ENCODE assay signal across 8 cellular contexts in the genomic region with DNA sequence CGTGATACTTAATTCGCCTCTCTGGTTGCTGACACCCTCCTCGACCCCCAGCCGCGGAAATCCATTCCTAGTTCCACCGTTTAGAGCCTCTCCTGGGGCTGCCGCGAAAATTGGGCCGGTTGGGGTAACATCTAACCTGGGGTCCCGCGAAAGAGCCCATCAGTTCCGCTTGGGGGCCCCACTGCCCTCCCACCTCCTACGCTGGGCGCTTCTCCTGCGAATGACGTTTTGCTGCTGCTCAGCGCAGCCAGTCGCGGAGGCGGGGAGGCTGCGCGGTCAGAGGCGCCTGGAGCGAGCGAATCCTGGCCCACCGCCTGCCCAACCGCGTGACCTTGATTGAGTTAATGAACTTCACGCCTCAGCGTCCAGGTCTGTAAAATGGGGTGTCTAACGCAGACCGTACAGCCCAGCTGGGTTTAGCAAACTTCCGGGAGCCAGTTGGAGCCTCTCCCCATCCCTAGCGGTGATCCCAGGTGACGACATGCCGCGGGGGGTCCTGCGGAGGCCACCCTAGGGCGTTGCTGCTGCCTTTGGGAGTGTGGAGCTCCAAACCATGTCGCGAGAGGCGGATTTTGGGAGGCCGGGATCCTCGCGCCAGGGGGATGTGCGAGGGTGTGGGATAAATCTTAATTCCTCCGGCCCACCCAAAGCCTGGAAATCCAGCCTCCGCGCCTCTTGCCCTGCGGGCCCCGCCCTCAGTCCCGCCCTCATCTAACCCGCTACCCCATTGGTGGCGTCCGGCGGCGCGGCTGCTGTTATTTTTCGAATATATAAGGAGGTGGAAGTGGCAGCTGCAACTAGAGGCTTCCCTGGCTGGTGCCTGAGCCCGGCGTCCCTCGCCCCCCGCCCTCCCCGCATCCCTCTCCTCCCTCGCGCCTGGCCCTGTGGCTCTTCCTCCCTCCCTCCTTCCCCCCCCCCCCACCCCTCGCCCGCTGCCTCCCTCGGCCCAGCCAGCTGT. TPM values are rescaled to one million over a fixed set of nuclear protein-coding genes. Genes with fewer than 3 reads are reported as not detected.
DNase-seq lines count a peak whose midpoint lies in the region; ATAC-seq and TF ChIP-seq lines count a peak whose summit lies in the region.

TSS of gene CDC25B (plus strand) at position 800 of the 958 bp plus-strand sequence. CDS start 222 bp downstream, outside the sequence.

- no peaks in the 10 kb centered on the region for H3K27me3 Mint-ChIP-seq in activated naive CD8-positive, alpha-beta T cell treated with anti-CD3 and anti-CD28 coated beads for 36 hours

- H3K36me3 Mint-ChIP-seq in activated naive CD8-positive, alpha-beta T cell treated with anti-CD3 and anti-CD28 coated beads for 36 hours = peaks cover 28% of the 10 kb centered on the region

- no peaks in the 10 kb centered on the region for H4K20me1 ChIP-seq in SU-DHL-6 (ENCODE audit: low read depth, low read length)

- H3K9ac ChIP-seq in SU-DHL-6 (ENCODE audit: low read length) (peak within 1 kb of the TSS; percentile 80), parathyroid adenoma (peak within 1 kb of the TSS; percentile 5)

- intact Hi-C loops in Right ventricle myocardium inferior (cut with DNase I) = loop anchor here (2.0 kb wide), 2 partner anchors 15 to 23 kb away; no protein-coding TSS in a partner anchor

- peak; percentile 92 for DNase-seq in GM12865 (ENCODE audit: low read depth)
- DNase-seq in NCI-H1417 (lab: John Stamatoyannopoulos, UW) = peak; percentile 96 to 98 (median 96)
- peak; percentile 91 for DNase-seq in activated naive CD8-positive, alpha-beta T cell treated with anti-CD3 and anti-CD28 coated beads for 36 hours
- DNase-seq in Right ventricle myocardium inferior (ENCODE audit: missing footprints) = peak; percentile 97
- DNase-seq in tibial nerve (ENCODE audit: low spot score in 2 of 2) = peak; percentile 96

- peaks cover 45% of the 10 kb centered on the region for H3K4me1 Mint-ChIP-seq in activated naive CD8-positive, alpha-beta T cell treated with anti-CD3 and anti-CD28 coated beads for 36 hours

- H3K4me1 ChIP-seq in parathyroid adenoma (peaks cover 10% of the 10 kb centered on the region), tibial nerve (peaks cover 0 to 51% (median 26%) of the 10 kb centered on the region in 4 donors)

- TF ChIP-seq EP300 in tibial nerve (IDR thresholded peaks at IDR 0.05) = peak; percentile 30 to 92

- TF ChIP-seq POLR2A in tibial nerve (IDR thresholded peaks at IDR 0.05) = peak in 1 of 2 donors; percentile 78

- H3K9me2 ChIP-seq in SU-DHL-6 (replicated peaks; ENCODE audit: insufficient read depth, low read length) = no peaks in the 10 kb centered on the region

- WGBS in tibial nerve, 2 donors = 1% methylated on average over 44 to 62 of the region's 69 CpGs

- TF ChIP-seq CTCF in GM12865 (IDR thresholded peaks at IDR 0.05; ENCODE audit: insufficient read depth, low read depth, low read length, missing control alignments) (peak; percentile 38), SU-DHL-6 (IDR thresholded peaks at IDR 0.05; ENCODE audit: insufficient read depth, low read length, poor library complexity, severe bottlenecking) (no peak), parathyroid adenoma (IDR thresholded peaks at IDR 0.05) (peak; percentile 34), tibial nerve (IDR thresholded peaks at IDR 0.05) (peak; percentile 28 to 96 (median 54))

- peaks cover 12% of the 10 kb centered on the region for H3K79me2 ChIP-seq in SU-DHL-6 (ENCODE audit: insufficient read depth, low read length)
- no peaks in the 10 kb centered on the region for H3K79me2 ChIP-seq in parathyroid adenoma

- no peaks in the 10 kb centered on the region for H3K9me3 Mint-ChIP-seq in activated naive CD8-positive, alpha-beta T cell treated with anti-CD3 and anti-CD28 coated beads for 36 hours

- H2AFZ ChIP-seq in SU-DHL-6 (ENCODE audit: low read depth, low read length, severe bottlenecking) (peak within 1 kb of the TSS; percentile 95), parathyroid adenoma (peak within 1 kb of the TSS; percentile 97)

- H3K9me3 ChIP-seq in SU-DHL-6 (ENCODE audit: insufficient read depth, low read length) = no peaks in the 10 kb centered on the region
- no peaks in the 10 kb centered on the region for H3K9me3 ChIP-seq in parathyroid adenoma (ENCODE audit: control insufficient read depth, low read length)
- H3K9me3 ChIP-seq in tibial nerve = no peaks in the 10 kb centered on the region

- H3K36me3 ChIP-seq in SU-DHL-6 (ENCODE audit: low read length) (no peaks in the 10 kb centered on the region), parathyroid adenoma (ENCODE audit: control insufficient read depth, insufficient read depth, low read length) (no peaks in the 10 kb centered on the region), tibial nerve (peaks cover 0 to 21% (median 3%) of the 10 kb centered on the region in 3 donors)

- peak; percentile 47 for ATAC-seq in HG02763 (IDR thresholded peaks at IDR 0.05; ENCODE audit: unreplicated experiment)
- peak; percentile 95 for ATAC-seq in Right ventricle myocardium inferior

- H3K27me3 ChIP-seq in SU-DHL-6 (ENCODE audit: low read length) (no peaks in the 10 kb centered on the region), parathyroid adenoma (ENCODE audit: control insufficient read depth, insufficient read depth, low read length) (no peaks in the 10 kb centered on the region), tibial nerve (no peaks in the 10 kb centered on the region)

- peak within 1 kb of the TSS; percentile 96 for H3K27ac Mint-ChIP-seq in activated naive CD8-positive, alpha-beta T cell treated with anti-CD3 and anti-CD28 coated beads for 36 hours

- no peaks in the 10 kb centered on the region for H3F3A ChIP-seq in SU-DHL-6 (ENCODE audit: insufficient read depth)

- peak within 1 kb of the TSS; percentile 88 for H3K27ac ChIP-seq in SU-DHL-6 (ENCODE audit: low read depth, low read length)
- peak within 1 kb of the TSS; percentile 88 for H3K27ac ChIP-seq in parathyroid adenoma
- H3K27ac ChIP-seq in tibial nerve = peak within 1 kb of the TSS; percentile 91 to 98 (median 96)

- H3K4me2 ChIP-seq in SU-DHL-6 (ENCODE audit: low read depth, low read length, poor library complexity, severe bottlenecking) (peak within 1 kb of the TSS; percentile 92), parathyroid adenoma (ENCODE audit: low read length) (peak within 1 kb of the TSS; percentile 85)

- H3K4me3 Mint-ChIP-seq in activated naive CD8-positive, alpha-beta T cell treated with anti-CD3 and anti-CD28 coated beads for 36 hours = peak within 1 kb of the TSS; percentile 98

- H3K4me3 ChIP-seq in GM12865 (ENCODE audit: low read depth, low read length) (peak within 1 kb of the TSS; percentile 91), SU-DHL-6 (ENCODE audit: insufficient read depth, low read length, poor library complexity, severe bottlenecking) (peak within 1 kb of the TSS; percentile 72), parathyroid adenoma (ENCODE audit: low read depth, low read length) (peak within 1 kb of the TSS; percentile 78), tibial nerve (peak within 1 kb of the TSS; percentile 46 to 67 (median 55))

RNA-seq across cellular contexts. Expression of gene CDC25B, which starts in this region (rescaled TPM):
- 10 to 100 TPM; 54.6 to 60.9 TPM for total RNA-seq in activated naive CD8-positive, alpha-beta T cell treated with anti-CD3 and anti-CD28 coated beads for 36 hours
- total RNA-seq in Right ventricle myocardium inferior = 10.1 TPM
- 10 to 100 TPM; 33.0 to 65.4 (median 43.9) TPM for total RNA-seq in tibial nerve

Comparison
In these comparisons a context has a peak if more than half of its experiments do, and no peak if none do; other contexts are left out.
1. Peak in every context shown above with its lines: DNase-seq, ATAC-seq, H3K4me3 ChIP-seq and H3K27ac ChIP-seq.